8 cellular contexts compared by ENCODE assay signal in genomic region chr10:119489572-119490326, GRCh38. TPM values are rescaled to one million over a fixed set of nuclear protein-coding genes. Genes with fewer than 3 reads are reported as not detected.
DNase-seq lines count a peak whose midpoint lies in the region; ATAC-seq and TF ChIP-seq lines count a peak whose summit lies in the region.

No MANE protein-coding gene starts in this region.

- H2BK120ac ChIP-seq in H9 (ENCODE audit: low read depth, low read length, poor library complexity, severe bottlenecking): no peak overlapping the region

- no peak for TF ChIP-seq EP300 in suprapubic skin (IDR thresholded peaks at IDR 0.05)

- H3K9me3 ChIP-seq in H9 (ENCODE audit: control insufficient read depth, low read depth, low read length) (no peaks in the 10 kb centered on the region), suprapubic skin (no peaks in the 10 kb centered on the region)

- H3K36me3 Mint-ChIP-seq in H9 (ENCODE audit: insufficient read depth in 1 of 3, low read depth in 3 of 3): no peaks in the 10 kb centered on the region
- H3K36me3 Mint-ChIP-seq in effector memory CD8-positive, alpha-beta T cell (ENCODE audit: insufficient read depth): peaks cover 10% of the 10 kb centered on the region
- no peaks in the 10 kb centered on the region for H3K36me3 Mint-ChIP-seq in naive thymus-derived CD8-positive, alpha-beta T cell

- no peak overlapping the region for H3K4ac ChIP-seq in H9 (ENCODE audit: low read depth, low read length)

- no CpG with 5 or more reads among the region's 19 CpGs for WGBS in H9 (ENCODE audit: extremely low coverage, insufficient read length, low lambda C conversion rate)
- 30% methylated on average over 11 of the region's 19 CpGs for WGBS in suprapubic skin

- no peak overlapping the region for H3K18ac ChIP-seq in H9 (ENCODE audit: insufficient read length, low read depth, low read length)

- H3K4me1 ChIP-seq in H9 (ENCODE audit: insufficient read depth, low read length) (no peaks in the 10 kb centered on the region), suprapubic skin (peaks cover 15% of the 10 kb centered on the region)

- H3K9ac ChIP-seq in H9 (ENCODE audit: extremely low read depth, insufficient read length, low read length): no peak overlapping the region

- H3K27me3 ChIP-seq in H9 (ENCODE audit: insufficient read depth, low read length) (no peaks in the 10 kb centered on the region), suprapubic skin (no peaks in the 10 kb centered on the region)

- peaks cover 0 to 5% of the 10 kb centered on the region in 2 experiments; a peak in 1 of 4 replicates for H3K4me1 Mint-ChIP-seq in H9
- peaks cover 24 to 28% of the 10 kb centered on the region in 2 donors for H3K4me1 Mint-ChIP-seq in effector memory CD8-positive, alpha-beta T cell (ENCODE audit: low read depth in 2 of 2)
- peaks cover 20 to 59% (median 52%) of the 10 kb centered on the region in 4 donors for H3K4me1 Mint-ChIP-seq in naive thymus-derived CD8-positive, alpha-beta T cell

- H3K79me1 ChIP-seq in H9 (ENCODE audit: insufficient read depth, low read depth, low read length, poor library complexity, severe bottlenecking): no peaks in the 10 kb centered on the region

- H3K23me2 ChIP-seq in H9 (ENCODE audit: insufficient read length, low read depth, low read length, poor library complexity, severe bottlenecking): peaks cover 3% of the 10 kb centered on the region

- no peak overlapping the region for H4K8ac ChIP-seq in H9 (replicated peaks; ENCODE audit: insufficient read length, low read depth, low read length)

- DNase-seq in NCI-H524 (lab: John Stamatoyannopoulos, UW) (peak; percentile 1 to 29), NCI-H524 treated with DMSO at 0.1 percent for 48 hours (lab: John Stamatoyannopoulos, UW) (no peak), H9 (peak; percentile 86), LNCaP clone FGC (ENCODE audit: low read depth) (no peak), suprapubic skin (ENCODE audit: low spot score in 2 of 2) (no peak)
- peak; percentile 56 for DNase-seq in activated CD4-positive, alpha-beta T cell treated with anti-CD3 and anti-CD28 coated beads, Interleukin-2, amount 50 U/mL, for 1 hour
- peak; percentile 43 to 61 (median 47) for DNase-seq in effector memory CD8-positive, alpha-beta T cell
- peak; percentile 35 to 82 (median 59) for DNase-seq in naive thymus-derived CD8-positive, alpha-beta T cell

- no peak overlapping the region for H3T11ph ChIP-seq in H9 (ENCODE audit: low read length)

- H3K4me3 ChIP-seq in LNCaP clone FGC (ENCODE audit: low read depth, low read length): no peak overlapping the region
- peak overlapping the region; percentile 26 for H3K4me3 ChIP-seq in suprapubic skin

- H3K4me3 Mint-ChIP-seq in H9: peak overlapping the region; percentile 72 to 78
- H3K4me3 Mint-ChIP-seq in effector memory CD8-positive, alpha-beta T cell: peak overlapping the region; percentile 75
- H3K4me3 Mint-ChIP-seq in naive thymus-derived CD8-positive, alpha-beta T cell: peak overlapping the region; percentile 75 to 94 (median 88)

- no peaks in the 10 kb centered on the region; a peak in 1 of 5 replicates for H3K9me3 Mint-ChIP-seq in H9
- H3K9me3 Mint-ChIP-seq in effector memory CD8-positive, alpha-beta T cell: no peaks in the 10 kb centered on the region
- no peaks in the 10 kb centered on the region for H3K9me3 Mint-ChIP-seq in naive thymus-derived CD8-positive, alpha-beta T cell

- H2AK5ac ChIP-seq in H9 (ENCODE audit: insufficient read length, low read length): no peak overlapping the region

- no peaks in the 10 kb centered on the region for H3K79me2 ChIP-seq in H9 (ENCODE audit: insufficient read depth, low read length)

- no peaks in the 10 kb centered on the region for H3K36me3 ChIP-seq in suprapubic skin

- H3K4me2 ChIP-seq in H9 (ENCODE audit: insufficient read depth, insufficient read length, low read length): peak overlapping the region; percentile 45

- TF ChIP-seq CTCF in H9 (conservative IDR thresholded peaks at IDR 0.05) (peak; percentile 97), LNCaP clone FGC (IDR thresholded peaks at IDR 0.05; ENCODE audit: control insufficient read depth, extremely low read depth, insufficient read depth) (peak; percentile 79), suprapubic skin (IDR thresholded peaks at IDR 0.05) (peak; percentile 46 to 72)

- no peak overlapping the region for H2BK20ac ChIP-seq in H9 (ENCODE audit: low read depth, low read length, poor library complexity, severe bottlenecking)

- no peak overlapping the region for H3K56ac ChIP-seq in H9 (ENCODE audit: insufficient read length, low read depth, low read length)

- H4K5ac ChIP-seq in H9 (ENCODE audit: insufficient read length, low read depth, low read length): no peak overlapping the region

- no peak overlapping the region for H2BK5ac ChIP-seq in H9 (ENCODE audit: insufficient read length, low read length)

- TF ChIP-seq POLR2A in suprapubic skin (IDR thresholded peaks at IDR 0.05): no peak

- H4K20me1 ChIP-seq in H9 (ENCODE audit: control insufficient read depth, insufficient read depth, insufficient read length): no peaks in the 10 kb centered on the region

- no peak overlapping the region for H2BK15ac ChIP-seq in H9 (ENCODE audit: low read depth, low read length)

- no peak overlapping the region for H2BK12ac ChIP-seq in H9 (ENCODE audit: insufficient read length, low read depth, low read length)

- H3K14ac ChIP-seq in H9 (ENCODE audit: insufficient read depth, low read length): no peak overlapping the region

- H4K91ac ChIP-seq in H9 (ENCODE audit: insufficient read length, low read depth, low read length): no peak overlapping the region

- no peak overlapping the region; a peak in 1 of 7 replicates for H3K27ac Mint-ChIP-seq in H9
- H3K27ac Mint-ChIP-seq in effector memory CD8-positive, alpha-beta T cell: peak overlapping the region; percentile 85 to 89
- H3K27ac Mint-ChIP-seq in naive thymus-derived CD8-positive, alpha-beta T cell: peak overlapping the region; percentile 87 to 99 (median 96)

- no peak overlapping the region for H3K23ac ChIP-seq in H9 (ENCODE audit: insufficient read length, low read depth, low read length)

- POLR2A ChIA-PET in naive thymus-derived CD8-positive, alpha-beta T cell (lab: Charles Lee): interaction anchor here (0.6 to 5.4 kb wide), 11 partner anchors 9 to 283 kb away, joined by 3 to 54 read pairs (median 8); partner anchors contain the start of genes GRK5 and RGS10

- no peak overlapping the region for H2AFZ ChIP-seq in H9 (ENCODE audit: low read length)

- peak; percentile 95 for ATAC-seq in effector memory CD8-positive, alpha-beta T cell (replicated peaks)
- peak; percentile 81 to 96 for ATAC-seq in naive thymus-derived CD8-positive, alpha-beta T cell

- H3K27ac ChIP-seq in H9 (ENCODE audit: insufficient read length, low read depth, low read length): no peak overlapping the region
- no peak overlapping the region for H3K27ac ChIP-seq in suprapubic skin

- H3K27me3 Mint-ChIP-seq in H9 (ENCODE audit: low read depth): peaks cover 43% of the 10 kb centered on the region
- H3K27me3 Mint-ChIP-seq in effector memory CD8-positive, alpha-beta T cell: no peaks in the 10 kb centered on the region
- no peaks in the 10 kb centered on the region for H3K27me3 Mint-ChIP-seq in naive thymus-derived CD8-positive, alpha-beta T cell

RNA-seq across cellular contexts. Expression of gene RGS10, which starts 52.8 kb away (rescaled TPM):
- total RNA-seq in H9 (2021) (9.8 and 10.6 TPM in 2 replicates), suprapubic skin (10 to 100 TPM; 15.2 to 27.0 (median 23.0) TPM)
- total RNA-seq in naive thymus-derived CD8-positive, alpha-beta T cell: 100 to 1,000 TPM; 251 to 268 TPM
- polyA plus RNA-seq in naive thymus-derived CD8-positive, alpha-beta T cell: 100 to 1,000 TPM; 409 to 533 (median 504) TPM

Comparison
In these comparisons a context has a peak if more than half of its experiments do, and no peak if none do; other contexts are left out.
1. DNase-seq: peak in NCI-H524 (2 of 2), H9 (single experiment), activated CD4-positive, alpha-beta T cell treated with anti-CD3 and anti-CD28 coated beads, Interleukin-2, amount 50 U/mL, for 1 hour (single experiment), effector memory CD8-positive, alpha-beta T cell (3 of 3) and naive thymus-derived CD8-positive, alpha-beta T cell (10 of 10); none in NCI-H524 treated with DMSO at 0.1 percent for 48 hours (single experiment), LNCaP clone FGC (single experiment) and suprapubic skin (0 of 2).
2. H3K27ac Mint-ChIP-seq: peak in effector memory CD8-positive, alpha-beta T cell (2 of 2) and naive thymus-derived CD8-positive, alpha-beta T cell (10 of 10); none in H9 (0 of 3).
3. RNA of gene RGS10, which starts 52.8 kb away (total RNA-seq): 251 to 268 TPM in naive thymus-derived CD8-positive, alpha-beta T cell; 15.2 to 27.0 TPM in suprapubic skin and 9.8 to 10.6 TPM in H9; every median in the first group is over 4 times any median in the second.
4. Peak in every context shown above with its lines, with median percentiles within 50 percentile points of each other: H3K4me3 Mint-ChIP-seq and CTCF ChIP-seq.